In genomic region chr7:133691727-133692450, GRCh38 we compare ENCODE assay signal across 17 cellular contexts.
"Had no signal": no experiment of that assay in that cellular context is flagged by ENCODE, and none has a peak within 500 bp of the region (broad histone marks: within the 10 kb centered on the region; RNA-seq: fewer than 3 reads in every experiment).

No MANE protein-coding gene starts in this region.

- H3K9me3 ChIP-seq: ascending aorta, pancreas, tibial nerve, uterus had no signal

- H3K36me3 ChIP-seq: ascending aorta, pancreas, tibial nerve, uterus had no signal

- ATAC-seq: activated CD8-positive, alpha-beta T cell treated with anti-CD3 and anti-CD28 coated beads, Interleukin-2, amount 10 ng/mL, durations not matched to agents 7 days and 5 days; pancreas; stimulated activated naive B cell treated with anti-CD40 and anti-IgM and Interleukin-4, amounts not matched to agents 10 μg/mL and 1 μg/mL and 100 μg/mL, for 72 hours had no signal

- H3K4me3 ChIP-seq: ascending aorta, pancreas, tibial nerve, uterus had no signal

- DNase-seq: activated B cell treated with CpG ODN at 0.5 μM for 24 hours; activated CD4-positive, alpha-beta T cell treated with anti-CD3 and anti-CD28 coated beads for 48 hours; activated CD8-positive, alpha-beta memory T cell treated with anti-CD3 and anti-CD28 coated beads, Interleukin-2, amount 50 U/mL, for 4 hours; activated CD8-positive, alpha-beta T cell treated with anti-CD3 and anti-CD28 coated beads, Interleukin-2, amount 10 ng/mL, durations not matched to agents 7 days and 5 days; activated gamma-delta T cell treated with Interleukin-2 at 50 U/mL for 16 hours; mammary epithelial cell; naive B cell; pancreas; stimulated activated CD4-positive, alpha-beta T cell treated with anti-CD3 and anti-CD28 coated beads, Interleukin-4, amount 100 ng/mL, for 1 hour; stimulated activated naive B cell treated with anti-CD40 and anti-IgM and Interleukin-4, amounts not matched to agents 10 μg/mL and 1 μg/mL and 100 μg/mL, for 72 hours; substantia nigra; uterus had no signal

- H3K27me3 ChIP-seq: ascending aorta, pancreas, tibial nerve, uterus had no signal

- FAIRE-seq: bronchial epithelial cell, colon, islet of Langerhans, pancreas had no signal

- H3K4me1 ChIP-seq: pancreas, uterus had no signal
